Comparison of ENCODE assay signal across 11 cellular contexts in genomic region chr19:49579193-49579592, GRCh38. TPM values are rescaled to one million over a fixed set of nuclear protein-coding genes. Genes with fewer than 3 reads are reported as not detected.
DNase-seq lines count a peak whose midpoint lies in the region; FAIRE-seq and TF ChIP-seq lines count a peak whose summit lies in the region.
"Had no signal": no experiment of that assay in that cellular context is flagged by ENCODE, and none has a peak within 500 bp of the region (broad histone marks: within the 10 kb centered on the region; RNA-seq: fewer than 3 reads in every experiment).

No MANE protein-coding gene starts in this region.

- WGBS in mesenchymal stem cell: 89% methylated on average over 4 of the region's 4 CpGs

- H3K23ac ChIP-seq in mesenchymal stem cell (ENCODE audit: low read length in 2 of 2): no peak overlapping the region

- H3K27me3 ChIP-seq in HUES48 (ENCODE audit: control insufficient read depth, insufficient read depth, low read length) (no peaks in the 10 kb centered on the region), astrocyte (ENCODE audit: insufficient read depth, low read length) (no peaks in the 10 kb centered on the region), mesenchymal stem cell (ENCODE audit: control insufficient read depth in 1 of 2, insufficient read depth in 1 of 2, low read length in 2 of 2) (no peaks in the 10 kb centered on the region)
- H3K27me3 ChIP-seq: tibial artery had no signal

- H3K18ac ChIP-seq in mesenchymal stem cell (ENCODE audit: low read depth in 1 of 2, low read length in 2 of 2): no peak overlapping the region

- no peak overlapping the region for H3K4ac ChIP-seq in mesenchymal stem cell (ENCODE audit: low read depth in 1 of 2, low read length in 2 of 2)

- no peak overlapping the region for H2BK15ac ChIP-seq in mesenchymal stem cell (ENCODE audit: low read depth, poor library complexity, severe bottlenecking)

- H3K9me3 ChIP-seq in HUES48 (ENCODE audit: control insufficient read depth, insufficient read depth, low read length) (no peaks in the 10 kb centered on the region), astrocyte (ENCODE audit: insufficient read depth, low read depth, low read length) (no peaks in the 10 kb centered on the region), mesenchymal stem cell (ENCODE audit: control insufficient read depth, low read length) (no peaks in the 10 kb centered on the region)
- H3K9me3 ChIP-seq: tibial artery had no signal

- CTCF ChIA-PET in AG04449 (lab: Yijun Ruan, JAX): interaction anchor here (0.9 to 4.9 kb wide), 9 partner anchors 9 to 96 kb away, joined by 3 to 124 read pairs (median 6); no protein-coding TSS in a partner anchor

- H2BK120ac ChIP-seq in mesenchymal stem cell (ENCODE audit: low read depth, low read length): no peak overlapping the region

- no peak overlapping the region for H4K91ac ChIP-seq in mesenchymal stem cell (ENCODE audit: low read length)

- POLR2A ChIA-PET in AG04449 (lab: Yijun Ruan, JAX): interaction anchor here (0.6 to 2.8 kb wide), 4 partner anchors 11 to 237 kb away, joined by 3 to 14 read pairs (median 10); partner anchors contain the start of genes PRR12, RPS11 and RRAS

- H4K8ac ChIP-seq in mesenchymal stem cell (ENCODE audit: low read length): no peak overlapping the region

- H2AFZ ChIP-seq in astrocyte (ENCODE audit: low read depth, low read length) (no peak overlapping the region), mesenchymal stem cell (ENCODE audit: low read depth, low read length) (no peak overlapping the region)

- H2AK5ac ChIP-seq in mesenchymal stem cell (ENCODE audit: low read length, severe bottlenecking): no peak overlapping the region

- peaks cover 53% of the 10 kb centered on the region for H3K79me2 ChIP-seq in astrocyte (ENCODE audit: insufficient read depth, low read length)

- no peak overlapping the region for H2BK5ac ChIP-seq in mesenchymal stem cell (ENCODE audit: low read depth, low read length, poor library complexity, severe bottlenecking)

- no peaks in the 10 kb centered on the region for H3K36me3 Mint-ChIP-seq in astrocyte (ENCODE audit: low read depth, unreplicated experiment)

- no peak overlapping the region for H3K14ac ChIP-seq in mesenchymal stem cell (ENCODE audit: low read length in 2 of 2)

- H3K4me1 ChIP-seq in HUES48 (ENCODE audit: control insufficient read depth, insufficient read depth, low read length) (peaks cover 11% of the 10 kb centered on the region), astrocyte (ENCODE audit: insufficient read depth, low read length) (peaks cover 7% of the 10 kb centered on the region), mesenchymal stem cell (ENCODE audit: control insufficient read depth, insufficient read depth, low read depth, low read length) (peaks cover 4% of the 10 kb centered on the region)

- H3K4me3 Mint-ChIP-seq in astrocyte (ENCODE audit: unreplicated experiment): peak overlapping the region; percentile 97

- 0 out of 2 replicates have a peak overlapping the region, but pooled peaks have one; percentile 70 for H3K9ac ChIP-seq in HUES48 (ENCODE audit: low read depth, low read length)
- peak overlapping the region; percentile 95 for H3K9ac ChIP-seq in astrocyte (ENCODE audit: low read length)
- peak overlapping the region; percentile 95 for H3K9ac ChIP-seq in mesenchymal stem cell (ENCODE audit: low read length)

- no peak for FAIRE-seq in astrocyte (lab: Jason Lieb, UNC)
- FAIRE-seq: G401.6 had no signal

- no peaks in the 10 kb centered on the region for H3K27me3 Mint-ChIP-seq in astrocyte (ENCODE audit: low read depth, unreplicated experiment)

- H3K36me3 ChIP-seq in HUES48 (ENCODE audit: control insufficient read depth, insufficient read depth, low read length): peaks cover 17% of the 10 kb centered on the region
- H3K36me3 ChIP-seq in astrocyte (ENCODE audit: insufficient read depth, low read length): peaks cover 7% of the 10 kb centered on the region
- peaks cover 15 to 16% of the 10 kb centered on the region in 2 experiments for H3K36me3 ChIP-seq in mesenchymal stem cell (ENCODE audit: control insufficient read depth in 1 of 2, insufficient read depth in 2 of 2, low read depth in 1 of 2, low read length in 2 of 2)

- TF ChIP-seq CTCF in AG04449 (IDR thresholded peaks at IDR 0.05; ENCODE audit: insufficient read depth, low read length, missing control alignments) (no peak), astrocyte (IDR thresholded peaks at IDR 0.05; ENCODE audit: insufficient read depth, low read depth, low read length) (no peak)

- peaks cover 3% of the 10 kb centered on the region for H3K79me1 ChIP-seq in mesenchymal stem cell (replicated peaks; ENCODE audit: low read length, poor library complexity, severe bottlenecking)

- no peak overlapping the region for H3K27ac ChIP-seq in HUES48 (ENCODE audit: low read depth, low read length)
- H3K27ac ChIP-seq in astrocyte (ENCODE audit: low read depth, low read length): no peak overlapping the region
- H3K27ac ChIP-seq in mesenchymal stem cell (ENCODE audit: low read length, poor library complexity, severe bottlenecking): no peak overlapping the region

- peaks cover 25% of the 10 kb centered on the region for H4K20me1 ChIP-seq in astrocyte (ENCODE audit: insufficient read depth, low read length)

- H3K9me3 Mint-ChIP-seq in astrocyte (ENCODE audit: unreplicated experiment): no peaks in the 10 kb centered on the region

- no peak overlapping the region for H3K27ac Mint-ChIP-seq in astrocyte (ENCODE audit: unreplicated experiment)

- no peak for DNase-seq in AG04449 (ENCODE audit: low read depth, low spot score)
- DNase-seq in astrocyte (ENCODE audit: low read depth): no peak
- no peak for DNase-seq in mesenchymal stem cell
- DNase-seq in DMS153 treated with DMSO at 0.1 percent for 48 hours (lab: John Stamatoyannopoulos, UW; ENCODE audit: unreplicated experiment): no peak
- DNase-seq in amniotic stem cell (lab: John Stamatoyannopoulos, UW): no peak
- DNase-seq in GM19238 (ENCODE audit: insufficient read length, low spot score): no peak
- no peak for DNase-seq in middle frontal gyrus (ENCODE audit: extremely low spot score, low spot score)
- DNase-seq: effector CD8-positive, alpha-beta T cell; tibial artery had no signal

- H3K4me2 ChIP-seq in astrocyte (ENCODE audit: low read length) (peak overlapping the region; percentile 92), mesenchymal stem cell (ENCODE audit: low read length, poor library complexity, severe bottlenecking) (no peak overlapping the region)

- no peak overlapping the region for H2BK12ac ChIP-seq in mesenchymal stem cell (ENCODE audit: low read length in 2 of 2)

- H3K4me3 ChIP-seq in AG04449 (ENCODE audit: low read depth, low read length) (peak overlapping the region; percentile 84), HUES48 (ENCODE audit: low read depth, low read length) (peak overlapping the region; percentile 88), astrocyte (ENCODE audit: insufficient read depth, low read depth, low read length) (peak overlapping the region; percentile 97), mesenchymal stem cell (ENCODE audit: insufficient read depth in 1 of 2, low read depth in 1 of 2, low read length in 2 of 2) (peak overlapping the region in 1 of 2 experiments; percentile 98)

- H3K4me1 Mint-ChIP-seq in astrocyte (ENCODE audit: low read depth, unreplicated experiment): peaks cover 7% of the 10 kb centered on the region

RNA-seq across cellular contexts. Expression of gene NOSIP, which starts 1.2 kb away (rescaled TPM):
- 74.6 and 83.8 TPM in 2 replicates for total RNA-seq in astrocyte
- polyA plus RNA-seq in mesenchymal stem cell (2013, experiment 1 of 2): 47.3 TPM
- 45.5 TPM for polyA plus RNA-seq in mesenchymal stem cell (2013, experiment 2 of 2)

RNA-seq across cellular contexts. Expression of gene PRRG2, which starts 1.9 kb away (rescaled TPM):
- 0.89 and 1.3 TPM in 2 replicates for total RNA-seq in astrocyte
- 0.50 TPM for polyA plus RNA-seq in mesenchymal stem cell (2013, experiment 1 of 2)
- 0.40 TPM for polyA plus RNA-seq in mesenchymal stem cell (2013, experiment 2 of 2)

RNA-seq across cellular contexts. Expression of gene PRR12, which starts 11.8 kb away (rescaled TPM):
- total RNA-seq in astrocyte: 29.7 and 29.9 TPM in 2 replicates
- polyA plus RNA-seq in mesenchymal stem cell (2013, experiment 1 of 2): 12.1 TPM
- polyA plus RNA-seq in mesenchymal stem cell (2013, experiment 2 of 2): 11.2 TPM

RNA-seq across cellular contexts. Expression of gene RCN3, which starts 51.4 kb away (rescaled TPM):
- 20.2 and 27.5 TPM in 2 replicates for total RNA-seq in astrocyte
- polyA plus RNA-seq in mesenchymal stem cell (2013, experiment 1 of 2): 80.0 TPM
- polyA plus RNA-seq in mesenchymal stem cell (2013, experiment 2 of 2): 81.7 TPM
